ENCODE assay signal across 20 cellular contexts in the genomic region with DNA sequence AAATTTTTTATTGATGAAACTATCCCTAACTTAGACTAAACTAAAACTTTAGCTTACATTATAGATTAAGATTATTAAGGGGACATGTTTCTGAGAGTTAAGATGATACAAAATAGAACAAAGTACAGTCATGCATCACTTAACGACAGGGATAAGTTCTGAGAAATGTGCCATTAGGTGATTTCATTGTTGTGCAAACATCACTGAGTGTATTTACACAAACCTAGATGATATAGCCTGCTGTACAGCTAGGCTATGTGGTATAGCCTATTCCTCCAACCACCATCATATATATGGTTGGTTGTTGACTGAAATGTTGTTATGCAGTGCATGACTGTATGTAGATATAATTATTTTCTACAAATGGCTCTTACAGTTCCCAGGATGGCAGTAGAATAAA.
"Had no signal": no experiment of that assay in that cellular context is flagged by ENCODE, and none has a peak within 500 bp of the region (broad histone marks: within the 10 kb centered on the region; RNA-seq: fewer than 3 reads in every experiment).

No MANE protein-coding gene starts in this region.

- H3K79me2 ChIP-seq: parathyroid adenoma had no signal

- DNase-seq: effector CD4-positive, alpha-beta T cell; endodermal cell; erythroblast; foreskin keratinocyte; kidney; left cardiac atrium; left ventricle myocardium superior; mesenchymal stem cell; midbrain; naive B cell; nephron progenitor cell; psoas muscle; stimulated activated naive CD4-positive, alpha-beta T cell; stomach; trophoblast cell had no signal

- ATAC-seq: foreskin keratinocyte, left cardiac atrium, left ventricle myocardium superior, psoas muscle, sciatic nerve had no signal

- H3K27me3 ChIP-seq: foreskin keratinocyte, stomach had no signal

- H3K4me3 ChIP-seq: coronary artery, lung, psoas muscle, stomach had no signal

- FAIRE-seq: endothelial cell of umbilical vein, kidney had no signal

- H3K9me3 ChIP-seq: psoas muscle, stomach had no signal

- H2AFZ ChIP-seq: parathyroid adenoma had no signal

- H3K4me1 ChIP-seq: parathyroid adenoma, psoas muscle, stomach had no signal

- H3K9ac ChIP-seq: parathyroid adenoma had no signal

- H3K27ac ChIP-seq: coronary artery, foreskin keratinocyte, parathyroid adenoma, psoas muscle, stomach had no signal
